1 cellular context compared by ENCODE assay signal in genomic region chrX:70433848-70434351, GRCh38.
TF ChIP-seq lines count a peak whose summit lies in the region.

No MANE protein-coding gene starts in this region.

TF ChIP-seq in HepG2, 621 proteins besides CTCF, POLR2A, EP300 and RAD21 (continued from another document and continues in another):
- TF ChIP-seq LRRFIP1 (CRISPR knock-in tag; conservative IDR thresholded peaks at IDR 0.05) (no peak), FOXK1 (CRISPR knock-in tag; IDR thresholded peaks at IDR 0.05; ENCODE audit: borderline replicate concordance, low read depth) (0 out of 2 replicates have a peak, but pooled peaks have one; percentile 15), NFKB2 (CRISPR knock-in tag; IDR thresholded peaks at IDR 0.05; ENCODE audit: borderline replicate concordance) (peak; percentile 72; the same call in 1 of the 2 replicates), IKZF1 (IDR thresholded peaks at IDR 0.05) (no peak), NAIF1 (CRISPR knock-in tag; IDR thresholded peaks at IDR 0.05; ENCODE audit: borderline replicate concordance) (peak; percentile 97), KDM3A (CRISPR knock-in tag; IDR thresholded peaks at IDR 0.05; ENCODE audit: low read depth) (0 out of 2 replicates have a peak, but pooled peaks have one; percentile 63), POGK (CRISPR knock-in tag; conservative IDR thresholded peaks at IDR 0.05) (0 out of 2 replicates have a peak, but pooled peaks have one; percentile 55), RBFOX2 (IDR thresholded peaks at IDR 0.05; ENCODE audit: low read depth, low read length) (peak; percentile 46; the same call in 1 of the 2 replicates), ATF1 (CRISPR knock-in tag; IDR thresholded peaks at IDR 0.05) (peak; percentile 32; the same call in 1 of the 2 replicates), ZNF737 (CRISPR knock-in tag; IDR thresholded peaks at IDR 0.05; ENCODE audit: borderline replicate concordance) (no peak), ZFX (CRISPR knock-in tag; IDR thresholded peaks at IDR 0.05; ENCODE audit: low read depth) (peak; percentile 58; the same call in 1 of the 2 replicates), MEIS1 (CRISPR knock-in tag; IDR thresholded peaks at IDR 0.05; ENCODE audit: borderline replicate concordance) (0 out of 2 replicates have a peak, but pooled peaks have one; percentile 38), KLF16 (CRISPR knock-in tag; IDR thresholded peaks at IDR 0.05) (0 out of 4 replicates have a peak, but pooled peaks of 1 of the 2 experiments have one; percentile 44), MEIS2 (CRISPR knock-in tag; IDR thresholded peaks at IDR 0.05) (peak; percentile 46; the same call in 1 of the 2 replicates), HOXA9 (CRISPR knock-in tag; IDR thresholded peaks at IDR 0.05; ENCODE audit: borderline replicate concordance) (no peak), ZNF350 (CRISPR knock-in tag; IDR thresholded peaks at IDR 0.05; ENCODE audit: borderline replicate concordance, low read depth) (peak; percentile 17; the same call in 1 of the 2 replicates), ZNF776 (CRISPR knock-in tag; IDR thresholded peaks at IDR 0.05) (peak; percentile 52; the same call in 1 of the 2 replicates), PATZ1 (CRISPR knock-in tag; IDR thresholded peaks at IDR 0.05) (0 out of 2 replicates have a peak, but pooled peaks have one; percentile 16), FOXC1 (CRISPR knock-in tag; IDR thresholded peaks at IDR 0.05; ENCODE audit: borderline replicate concordance) (peak; percentile 31; the same call in 1 of the 2 replicates), ZBTB4 (CRISPR knock-in tag; IDR thresholded peaks at IDR 0.05; ENCODE audit: borderline replicate concordance) (no peak), STAG1 (CRISPR knock-in tag; IDR thresholded peaks at IDR 0.05) (peak; percentile 65), ARNT (IDR thresholded peaks at IDR 0.05) (no peak), ZNF770 (CRISPR knock-in tag; IDR thresholded peaks at IDR 0.05) (peak; percentile 90), ZNF709 (CRISPR knock-in tag; IDR thresholded peaks at IDR 0.05) (0 out of 2 replicates have a peak, but pooled peaks have one; percentile 26), HIVEP1 (CRISPR knock-in tag; IDR thresholded peaks at IDR 0.05) (peak; percentile 50; the same call in 1 of the 2 replicates), ZNF841 (CRISPR knock-in tag; IDR thresholded peaks at IDR 0.05; ENCODE audit: borderline replicate concordance) (no peak), KAT8 (CRISPR knock-in tag; IDR thresholded peaks at IDR 0.05) (peak; percentile 47), ASH2L (IDR thresholded peaks at IDR 0.05; ENCODE audit: insufficient read length, low read depth, low read length) (peak; percentile 64), ZNF160 (CRISPR knock-in tag; IDR thresholded peaks at IDR 0.05) (no peak), TFAP4 (IDR thresholded peaks at IDR 0.05; ENCODE audit: borderline replicate concordance, low read depth) (peak; percentile 72; the same call in 1 of the 2 replicates), ARID4A (CRISPR knock-in tag; IDR thresholded peaks at IDR 0.05; ENCODE audit: borderline replicate concordance) (peak; percentile 29; the same call in 1 of the 2 replicates), RXRA (CRISPR knock-in tag; IDR thresholded peaks at IDR 0.05) (peak; percentile 81), MED13 (CRISPR knock-in tag; IDR thresholded peaks at IDR 0.05) (no peak)
- TF ChIP-seq, protein P1, sequence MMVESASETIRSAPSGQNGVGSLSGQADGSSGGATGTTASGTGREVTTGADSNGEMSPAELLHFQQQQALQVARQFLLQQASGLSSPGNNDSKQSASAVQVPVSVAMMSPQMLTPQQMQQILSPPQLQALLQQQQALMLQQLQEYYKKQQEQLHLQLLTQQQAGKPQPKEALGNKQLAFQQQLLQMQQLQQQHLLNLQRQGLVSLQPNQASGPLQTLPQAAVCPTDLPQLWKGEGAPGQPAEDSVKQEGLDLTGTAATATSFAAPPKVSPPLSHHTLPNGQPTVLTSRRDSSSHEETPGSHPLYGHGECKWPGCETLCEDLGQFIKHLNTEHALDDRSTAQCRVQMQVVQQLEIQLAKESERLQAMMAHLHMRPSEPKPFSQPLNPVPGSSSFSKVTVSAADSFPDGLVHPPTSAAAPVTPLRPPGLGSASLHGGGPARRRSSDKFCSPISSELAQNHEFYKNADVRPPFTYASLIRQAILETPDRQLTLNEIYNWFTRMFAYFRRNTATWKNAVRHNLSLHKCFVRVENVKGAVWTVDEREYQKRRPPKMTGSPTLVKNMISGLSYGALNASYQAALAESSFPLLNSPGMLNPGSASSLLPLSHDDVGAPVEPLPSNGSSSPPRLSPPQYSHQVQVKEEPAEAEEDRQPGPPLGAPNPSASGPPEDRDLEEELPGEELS (CRISPR knock-in tag; IDR thresholded peaks at IDR 0.05), result peak; percentile 40; the same call in 1 of the 2 replicates
- TF ChIP-seq, protein P2, sequence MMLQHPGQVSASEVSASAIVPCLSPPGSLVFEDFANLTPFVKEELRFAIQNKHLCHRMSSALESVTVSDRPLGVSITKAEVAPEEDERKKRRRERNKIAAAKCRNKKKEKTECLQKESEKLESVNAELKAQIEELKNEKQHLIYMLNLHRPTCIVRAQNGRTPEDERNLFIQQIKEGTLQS (CRISPR knock-in tag; IDR thresholded peaks at IDR 0.05), result 0 out of 2 replicates have a peak, but pooled peaks have one; percentile 16
